Comparison of ENCODE assay signal across 1 cellular context in the genomic region with DNA sequence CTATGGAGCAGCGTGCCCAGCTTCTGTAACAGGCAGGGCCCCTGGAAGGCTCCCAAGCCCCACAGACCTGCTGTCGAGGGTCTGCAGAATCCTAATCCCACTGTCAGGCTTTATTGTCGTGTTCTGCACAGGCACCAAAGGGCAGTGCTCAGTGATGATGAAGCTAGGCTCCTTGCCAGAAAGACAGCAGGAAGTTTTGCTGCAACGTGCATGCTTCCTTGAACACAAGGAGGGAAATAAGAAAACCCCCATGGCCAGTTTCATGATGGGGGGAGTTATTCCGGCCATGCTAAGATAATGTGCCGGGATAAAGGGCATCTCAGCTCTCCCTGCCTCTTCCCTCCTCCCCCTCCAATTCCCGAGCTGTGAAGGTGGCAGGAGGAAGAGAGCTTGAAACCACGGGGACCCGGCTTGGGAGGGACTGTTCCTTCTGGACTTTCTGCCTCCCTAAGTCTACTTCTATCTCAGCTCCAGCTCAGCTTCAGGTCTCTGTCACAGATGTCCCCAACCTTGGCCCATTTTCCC.
TF ChIP-seq lines count a peak whose summit lies in the region.

No MANE protein-coding gene starts in this region.

TF ChIP-seq in IMR-90, 13 proteins besides CTCF, POLR2A, EP300 and RAD21:
- TF ChIP-seq BHLHE40 (IDR thresholded peaks at IDR 0.05; ENCODE audit: low read depth, low read length): no peak
- no peak for TF ChIP-seq NFE2L2 (IDR thresholded peaks at IDR 0.05; ENCODE audit: low read depth, low read length)
- no peak for TF ChIP-seq RCOR1 (IDR thresholded peaks at IDR 0.05; ENCODE audit: insufficient replicate concordance, low read length)
TF ChIP-seq in IMR-90: peak in this region for 0.
